In genomic region chr19:2661615-2662014, GRCh38 we compare ENCODE assay signal across 1 cellular context.
A peak's percentile ranks its signal among the peaks of the same experiment; 100 is the strongest.
TF ChIP-seq lines count a peak whose summit lies in the region.

No MANE protein-coding gene starts in this region.

TF ChIP-seq in K562, 482 proteins besides CTCF, POLR2A, EP300 and RAD21 (continued from another document and continues in another):
- TF ChIP-seq SPI1 (IDR thresholded peaks at IDR 0.05; ENCODE audit: borderline replicate concordance, low read depth, low read length), result no peak
- no peak for TF ChIP-seq FOXP1 (CRISPR knock-in tag; IDR thresholded peaks at IDR 0.05)
- no peak for TF ChIP-seq HDAC2 (IDR thresholded peaks at IDR 0.05)
- no peak for TF ChIP-seq E2F5 (CRISPR knock-in tag; IDR thresholded peaks at IDR 0.05)
- no peak for TF ChIP-seq ZSCAN29 (IDR thresholded peaks at IDR 0.05)
- no peak for TF ChIP-seq FIP1L1 (IDR thresholded peaks at IDR 0.05; ENCODE audit: low read depth, low read length, poor library complexity, severe bottlenecking)
- no peak for TF ChIP-seq SOX6 (IDR thresholded peaks at IDR 0.05)
- peak; percentile 78 for TF ChIP-seq ZFP36 (IDR thresholded peaks at IDR 0.05; ENCODE audit: low read depth, low read length, partially characterized antibody)
- TF ChIP-seq NUFIP1 (IDR thresholded peaks at IDR 0.05; ENCODE audit: partially characterized antibody), result no peak
- TF ChIP-seq YBX1 (IDR thresholded peaks at IDR 0.05), result no peak
- no peak for TF ChIP-seq MYC (IDR thresholded peaks at IDR 0.05; ENCODE audit: low read depth, low read length)
- no peak for TF ChIP-seq MYC (CRISPR knock-in tag; IDR thresholded peaks at IDR 0.05; ENCODE audit: borderline replicate concordance, low read depth)
- TF ChIP-seq MLX (CRISPR knock-in tag; conservative IDR thresholded peaks at IDR 0.05), result no peak
- peak; percentile 18 for TF ChIP-seq RBM25 (IDR thresholded peaks at IDR 0.05; ENCODE audit: low read depth, low read length, severe bottlenecking)
- no peak for TF ChIP-seq ZNF696 (CRISPR knock-in tag; conservative IDR thresholded peaks at IDR 0.05)
- TF ChIP-seq PML (IDR thresholded peaks at IDR 0.05; ENCODE audit: low read length), result no peak
- TF ChIP-seq SMAD2 (IDR thresholded peaks at IDR 0.05; ENCODE audit: low read depth, low read length), result no peak
- no peak for TF ChIP-seq SP2 (IDR thresholded peaks at IDR 0.05; ENCODE audit: extremely low read depth, low read depth, low read length, poor library complexity, severe bottlenecking)
- no peak for TF ChIP-seq ATF4 (CRISPR knock-in tag; IDR thresholded peaks at IDR 0.05)
- TF ChIP-seq SMARCA5 (IDR thresholded peaks at IDR 0.05), result no peak
- TF ChIP-seq XRCC5 (IDR thresholded peaks at IDR 0.05; ENCODE audit: low read depth, low read length), result no peak
- no peak for TF ChIP-seq ZKSCAN3 (CRISPR knock-in tag; IDR thresholded peaks at IDR 0.05)
- TF ChIP-seq TRIM24 (IDR thresholded peaks at IDR 0.05), result peak in 1 of 2 experiments; percentile 16; a peak in 1 of 4 replicates
- TF ChIP-seq JUNB (CRISPR knock-in tag; conservative IDR thresholded peaks at IDR 0.05), result no peak
- TF ChIP-seq CBX3 (IDR thresholded peaks at IDR 0.05; ENCODE audit: borderline replicate concordance in 1 of 2, low read length in 2 of 2), result peak in 1 of 2 experiments; percentile 90; a peak in 2 of 3 replicates
- no peak for TF ChIP-seq POLR2H (tag; IDR thresholded peaks at IDR 0.05; ENCODE audit: low read depth)
- TF ChIP-seq KDM4B (IDR thresholded peaks at IDR 0.05; ENCODE audit: borderline replicate concordance in 2 of 2, low read depth in 1 of 2), result no peak
- TF ChIP-seq SMARCA4 (IDR thresholded peaks at IDR 0.05), result no peak
- TF ChIP-seq SMC3 (conservative IDR thresholded peaks at IDR 0.05; ENCODE audit: insufficient read depth, low read depth, low read length), result no peak
- no peak for TF ChIP-seq AFF4 (CRISPR knock-in tag; IDR thresholded peaks at IDR 0.05)
- no peak for TF ChIP-seq ZBTB2 (IDR thresholded peaks at IDR 0.05)
- TF ChIP-seq HDGF (IDR thresholded peaks at IDR 0.05), result no peak
- no peak for TF ChIP-seq ZBTB43 (CRISPR knock-in tag; IDR thresholded peaks at IDR 0.05)
- no peak for TF ChIP-seq SRSF7 (optimal IDR thresholded peaks at IDR 0.05; ENCODE audit: low read depth, low read length)
- no peak for TF ChIP-seq MITF (IDR thresholded peaks at IDR 0.05)
- no peak for TF ChIP-seq ZNF79 (CRISPR knock-in tag; IDR thresholded peaks at IDR 0.05; ENCODE audit: low read depth)
- no peak for TF ChIP-seq SIRT6 (IDR thresholded peaks at IDR 0.05; ENCODE audit: low read depth, low read length)
- TF ChIP-seq ELF4 (CRISPR knock-in tag; IDR thresholded peaks at IDR 0.05), result no peak
- no peak for TF ChIP-seq MBD2 (IDR thresholded peaks at IDR 0.05; ENCODE audit: borderline replicate concordance, low read depth)
- peak; percentile 59 for TF ChIP-seq ZNF280A (IDR thresholded peaks at IDR 0.05; ENCODE audit: low read depth, partially characterized antibody)
- TF ChIP-seq MYBL2 (IDR thresholded peaks at IDR 0.05; ENCODE audit: low read depth), result no peak
- TF ChIP-seq MYBL2 (CRISPR knock-in tag; IDR thresholded peaks at IDR 0.05; ENCODE audit: borderline replicate concordance), result no peak
- TF ChIP-seq LCOR (CRISPR knock-in tag; IDR thresholded peaks at IDR 0.05), result no peak
- TF ChIP-seq HDAC3 (IDR thresholded peaks at IDR 0.05; ENCODE audit: borderline replicate concordance, partially characterized antibody), result no peak
- TF ChIP-seq RBM17 (IDR thresholded peaks at IDR 0.05; ENCODE audit: borderline replicate concordance, low read depth, low read length), result no peak
- TF ChIP-seq BRD4 (IDR thresholded peaks at IDR 0.05), result no peak
- no peak for TF ChIP-seq PHB2 (IDR thresholded peaks at IDR 0.05; ENCODE audit: low read depth)
- 0 out of 2 replicates have a peak, but pooled peaks have one; percentile 14 for TF ChIP-seq TFAP4 (CRISPR knock-in tag; IDR thresholded peaks at IDR 0.05; ENCODE audit: borderline replicate concordance)
- TF ChIP-seq POLR3G (IDR thresholded peaks at IDR 0.05; ENCODE audit: extremely low read depth, insufficient read length, insufficient replicate concordance), result no peak
- TF ChIP-seq MXD1 (CRISPR knock-in tag; IDR thresholded peaks at IDR 0.05; ENCODE audit: borderline replicate concordance, poor library complexity, severe bottlenecking), result no peak
- TF ChIP-seq BRF2 (IDR thresholded peaks at IDR 0.05; ENCODE audit: borderline replicate concordance, insufficient read depth, insufficient read length), result no peak
- no peak for TF ChIP-seq ZNF57 (CRISPR knock-in tag; IDR thresholded peaks at IDR 0.05)
- no peak for TF ChIP-seq PTBP1 (IDR thresholded peaks at IDR 0.05; ENCODE audit: low read depth, low read length)
- TF ChIP-seq FOXK2 (conservative IDR thresholded peaks at IDR 0.05 in 1 of 2, IDR thresholded peaks at IDR 0.05 in 1 of 2; ENCODE audit: low read depth in 2 of 2), result no peak
- TF ChIP-seq TAL1 (IDR thresholded peaks at IDR 0.05), result no peak
- no peak for TF ChIP-seq ZBTB12 (CRISPR knock-in tag; IDR thresholded peaks at IDR 0.05)
- TF ChIP-seq TRIM28 (IDR thresholded peaks at IDR 0.05), result peak; percentile 55; the same call in 1 of the 2 replicates
- TF ChIP-seq CCNT2 (IDR thresholded peaks at IDR 0.05; ENCODE audit: borderline replicate concordance, extremely low read depth, insufficient read length, low read depth, low read length), result no peak
- no peak for TF ChIP-seq SMAD3 (CRISPR knock-in tag; conservative IDR thresholded peaks at IDR 0.05)
